In genomic region chr7:120502132-120502531, GRCh38 we compare ENCODE assay signal across 21 cellular contexts.
A peak's percentile ranks its signal among the peaks of the same experiment; 100 is the strongest.
DNase-seq lines count a peak whose midpoint lies in the region; ATAC-seq, FAIRE-seq and TF ChIP-seq lines count a peak whose summit lies in the region.
"Had no signal": no experiment of that assay in that cellular context is flagged by ENCODE, and none has a peak within 500 bp of the region (broad histone marks: within the 10 kb centered on the region; RNA-seq: fewer than 3 reads in every experiment).

No MANE protein-coding gene starts in this region.

- H3K27me3 Mint-ChIP-seq in WTC11 (ENCODE audit: low read depth), result no peaks in the 10 kb centered on the region
- H3K27me3 Mint-ChIP-seq: CD4-positive, alpha-beta memory T cell had no signal

- peaks cover 18% of the 10 kb centered on the region for H3K4me1 ChIP-seq in HAP-1
- H3K4me1 ChIP-seq: BLaER1 had no signal

- DNase-seq in HAP-1 (ENCODE audit: low spot score in 2 of 2) (peak; percentile 40 to 92), WTC11 (ENCODE audit: low spot score) (no peak), iPS-NIHi7 (ENCODE audit: extremely low spot score) (peak; percentile 20), superior temporal gyrus (ENCODE audit: extremely low spot score) (peak; percentile 19), frontal cortex (ENCODE audit: low spot score in 2 of 2) (no peak), HUDEP-2 (lab: John Stamatoyannopoulos, UW; ENCODE audit: unreplicated experiment in 76 of 76) (no peak)
- no peak for DNase-seq in activated T-cell treated with anti-CD3 and anti-CD28 coated beads, Interleukin-2, amount 50 U/mL, for 48 hours
- DNase-seq: CD4-positive, alpha-beta memory T cell; DMS153; GF-D8; GOT3; HFFc6; IMR-90; NCI-H1417 treated with DMSO at 0.1 percent for 48 hours; NCI-H1930; NCI-H2171; NCI-H526; OCI-M1; SHP77 had no signal

- no peak for FAIRE-seq in frontal cortex (lab: Jason Lieb, UNC)

- no peak overlapping the region for H3K4me3 ChIP-seq in HAP-1
- H3K4me3 ChIP-seq: BLaER1, SK-N-MC had no signal

- in situ Hi-C loops in HAP-1 (cut with MboI; ENCODE audit: low sequenced_read_pairs), result no loop called here

- H3K27ac Mint-ChIP-seq in WTC11, result no peak overlapping the region
- H3K27ac Mint-ChIP-seq: CD4-positive, alpha-beta memory T cell; HFFc6 had no signal

- CTCF ChIA-PET in WTC11 (lab: Charles Lee), result interaction anchor here (1.1 kb wide), 1 partner anchor 53 kb away, joined by 3 read pairs; no protein-coding TSS in a partner anchor

- H3K36me3 ChIP-seq in HAP-1 (replicated peaks), result no peaks in the 10 kb centered on the region
- H3K36me3 ChIP-seq: BLaER1 had no signal

- no peak for TF ChIP-seq CTCF in WTC11 (IDR thresholded peaks at IDR 0.05)

- H3K9me3 ChIP-seq in HAP-1, result no peaks in the 10 kb centered on the region
- H3K9me3 ChIP-seq: BLaER1 had no signal

- no peaks in the 10 kb centered on the region for H3K9me3 Mint-ChIP-seq in WTC11

- no peak overlapping the region for H3K4me3 Mint-ChIP-seq in WTC11
- H3K4me3 Mint-ChIP-seq: CD4-positive, alpha-beta memory T cell; HFFc6 had no signal

- no peaks in the 10 kb centered on the region for H3K36me3 Mint-ChIP-seq in WTC11
- H3K36me3 Mint-ChIP-seq: CD4-positive, alpha-beta memory T cell had no signal

- H3K27me3 ChIP-seq in HAP-1 (ENCODE audit: low read depth), result no peaks in the 10 kb centered on the region
- H3K27me3 ChIP-seq: BLaER1 had no signal

- POLR2A ChIA-PET in WTC11 (lab: Charles Lee), result no interaction called here

- ATAC-seq in WTC11, result peak; percentile 98

- peaks cover 35% of the 10 kb centered on the region for H3K4me1 Mint-ChIP-seq in WTC11
- H3K4me1 Mint-ChIP-seq: CD4-positive, alpha-beta memory T cell had no signal

TF ChIP-seq in WTC11, 78 proteins besides CTCF, POLR2A, EP300 and RAD21 (continues in another document):
- TF ChIP-seq GRHL2 (CRISPR knock-in tag; IDR thresholded peaks at IDR 0.05; ENCODE audit: insufficient replicate concordance, severe bottlenecking), result no peak
- TF ChIP-seq ATF6 (CRISPR knock-in tag; IDR thresholded peaks at IDR 0.05), result no peak
- TF ChIP-seq NFYB (CRISPR knock-in tag; conservative IDR thresholded peaks at IDR 0.05; ENCODE audit: low read depth), result no peak
- TF ChIP-seq ATF3 (CRISPR knock-in tag; conservative IDR thresholded peaks at IDR 0.05), result no peak
- TF ChIP-seq, protein P1, sequence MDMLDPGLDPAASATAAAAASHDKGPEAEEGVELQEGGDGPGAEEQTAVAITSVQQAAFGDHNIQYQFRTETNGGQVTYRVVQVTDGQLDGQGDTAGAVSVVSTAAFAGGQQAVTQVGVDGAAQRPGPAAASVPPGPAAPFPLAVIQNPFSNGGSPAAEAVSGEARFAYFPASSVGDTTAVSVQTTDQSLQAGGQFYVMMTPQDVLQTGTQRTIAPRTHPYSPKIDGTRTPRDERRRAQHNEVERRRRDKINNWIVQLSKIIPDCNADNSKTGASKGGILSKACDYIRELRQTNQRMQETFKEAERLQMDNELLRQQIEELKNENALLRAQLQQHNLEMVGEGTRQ (CRISPR knock-in tag; IDR thresholded peaks at IDR 0.05), result no peak
- no peak for TF ChIP-seq GTF2I (CRISPR knock-in tag; conservative IDR thresholded peaks at IDR 0.05)
- no peak for TF ChIP-seq FOXK1 (CRISPR knock-in tag; IDR thresholded peaks at IDR 0.05)
- TF ChIP-seq ZNF232 (CRISPR knock-in tag; IDR thresholded peaks at IDR 0.05), result no peak
- TF ChIP-seq PRDM15 (CRISPR knock-in tag; IDR thresholded peaks at IDR 0.05), result no peak
- TF ChIP-seq STAT6 (CRISPR knock-in tag; conservative IDR thresholded peaks at IDR 0.05; ENCODE audit: low read depth), result no peak
- no peak for TF ChIP-seq CREB1 (CRISPR knock-in tag; IDR thresholded peaks at IDR 0.05)
- TF ChIP-seq ZNF138 (CRISPR knock-in tag; conservative IDR thresholded peaks at IDR 0.05), result no peak
- TF ChIP-seq, protein P2, sequence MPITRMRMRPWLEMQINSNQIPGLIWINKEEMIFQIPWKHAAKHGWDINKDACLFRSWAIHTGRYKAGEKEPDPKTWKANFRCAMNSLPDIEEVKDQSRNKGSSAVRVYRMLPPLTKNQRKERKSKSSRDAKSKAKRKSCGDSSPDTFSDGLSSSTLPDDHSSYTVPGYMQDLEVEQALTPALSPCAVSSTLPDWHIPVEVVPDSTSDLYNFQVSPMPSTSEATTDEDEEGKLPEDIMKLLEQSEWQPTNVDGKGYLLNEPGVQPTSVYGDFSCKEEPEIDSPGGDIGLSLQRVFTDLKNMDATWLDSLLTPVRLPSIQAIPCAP (CRISPR knock-in tag; IDR thresholded peaks at IDR 0.05), result no peak
- TF ChIP-seq TEAD4 (CRISPR knock-in tag; IDR thresholded peaks at IDR 0.05), result no peak
- TF ChIP-seq ZNF396 (CRISPR knock-in tag; IDR thresholded peaks at IDR 0.05; ENCODE audit: borderline replicate concordance), result no peak
- TF ChIP-seq, protein P3, sequence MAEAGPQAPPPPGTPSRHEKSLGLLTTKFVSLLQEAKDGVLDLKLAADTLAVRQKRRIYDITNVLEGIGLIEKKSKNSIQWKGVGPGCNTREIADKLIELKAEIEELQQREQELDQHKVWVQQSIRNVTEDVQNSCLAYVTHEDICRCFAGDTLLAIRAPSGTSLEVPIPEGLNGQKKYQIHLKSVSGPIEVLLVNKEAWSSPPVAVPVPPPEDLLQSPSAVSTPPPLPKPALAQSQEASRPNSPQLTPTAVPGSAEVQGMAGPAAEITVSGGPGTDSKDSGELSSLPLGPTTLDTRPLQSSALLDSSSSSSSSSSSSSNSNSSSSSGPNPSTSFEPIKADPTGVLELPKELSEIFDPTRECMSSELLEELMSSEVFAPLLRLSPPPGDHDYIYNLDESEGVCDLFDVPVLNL (CRISPR knock-in tag; IDR thresholded peaks at IDR 0.05; ENCODE audit: borderline replicate concordance, low read depth), result no peak
- no peak for TF ChIP-seq PRRX2 (CRISPR knock-in tag; IDR thresholded peaks at IDR 0.05)
- no peak for TF ChIP-seq NR1H2 (CRISPR knock-in tag; IDR thresholded peaks at IDR 0.05)

Comparison
In these comparisons a context has a peak if more than half of its experiments do, and no peak if none do; other contexts are left out.
1. DNase-seq: peak in HAP-1 (2 of 2), iPS-NIHi7 (single experiment) and superior temporal gyrus (single experiment); none in WTC11 (single experiment), frontal cortex (0 of 2), activated T-cell treated with anti-CD3 and anti-CD28 coated beads, Interleukin-2, amount 50 U/mL, for 48 hours (0 of 2) and HUDEP-2 (0 of 76).